Comparison of ENCODE assay signal across 8 cellular contexts in the genomic region with DNA sequence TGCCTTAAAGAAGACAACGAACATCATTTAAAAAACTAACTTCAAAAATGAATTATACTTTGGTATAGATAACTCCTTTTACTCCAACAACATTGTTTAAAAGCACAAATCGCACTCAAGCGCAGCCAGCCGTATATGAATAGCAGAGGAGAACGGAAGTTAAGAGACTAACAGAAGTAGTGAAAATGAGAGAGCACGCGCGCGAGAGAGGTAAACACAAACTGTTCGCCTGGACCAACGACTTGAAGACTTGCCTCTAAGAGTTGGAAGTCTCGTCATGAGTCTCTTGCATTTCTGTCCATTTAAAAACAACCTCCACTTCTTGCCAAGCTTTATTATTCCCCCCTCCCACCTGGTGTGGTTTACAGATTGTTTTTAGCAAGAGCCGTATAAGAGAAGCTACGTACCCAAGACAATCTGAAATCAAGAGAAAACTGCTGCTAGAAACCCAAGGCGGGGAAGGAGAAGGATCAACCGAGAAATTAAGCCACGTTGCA. TPM values are rescaled to one million over a fixed set of nuclear protein-coding genes. Genes with fewer than 3 reads are reported as not detected.
A peak's percentile ranks its signal among the peaks of the same experiment; 100 is the strongest.
DNase-seq lines count a peak whose midpoint lies in the region.

No MANE protein-coding gene starts in this region.

- peak; percentile 51 for DNase-seq in DMS114 treated with DMSO at 0.1 percent for 48 hours (lab: John Stamatoyannopoulos, UW; ENCODE audit: unreplicated experiment)
- peak; percentile 78 for DNase-seq in GM23248
- peak; percentile 24 for DNase-seq in NCI-H748 treated with DMSO at 0.1 percent for 48 hours (lab: John Stamatoyannopoulos, UW)
- peak; percentile 20 for DNase-seq in activated T-helper 1 cell treated with anti-CD3 and anti-CD28 coated beads, Interleukin-12 subunit alpha, Interleukin-12 subunit beta, Interleukin-2, Interleukin-4 antibody, amounts not matched to agents 30 ng/mL and 10 ng/mL and 1 ng/mL, durations not matched to agents 14 hours and 24 hours and 36 hours (ENCODE audit: low spot score)
- peak; percentile 34 for DNase-seq in glomerular visceral epithelial cell (ENCODE audit: extremely low spot score)
- peak in 2 of 3 donors; percentile 11 to 22 for DNase-seq in stimulated activated CD4-positive, alpha-beta T cell treated with anti-CD3 and anti-CD28 coated beads, Interleukin-12 subunit alpha, Interleukin-12 subunit beta, amount 100 ng/mL, for 48 hours (ENCODE audit: low read depth in 2 of 3, low spot score in 1 of 3)
- no peak for DNase-seq in NCI-H2196 treated with DMSO at 0.1 percent for 48 hours (lab: John Stamatoyannopoulos, UW; ENCODE audit: unreplicated experiment)
- DNase-seq in occipital lobe (lab: John Stamatoyannopoulos, UW), result no peak

- H3K4me1 ChIP-seq in GM23248 (ENCODE audit: insufficient read depth), result peaks cover 21% of the 10 kb centered on the region

- H3K9me3 ChIP-seq in GM23248 (ENCODE audit: low read depth), result no peaks in the 10 kb centered on the region

- H3K27me3 ChIP-seq in GM23248 (replicated peaks; ENCODE audit: insufficient read depth), result no peaks in the 10 kb centered on the region

- peaks cover 5% of the 10 kb centered on the region; the same call in 1 of the 2 replicates for H3F3A ChIP-seq in GM23248 (ENCODE audit: insufficient read depth)

- peak overlapping the region; percentile 93 for H3K4me3 ChIP-seq in GM23248

- no peak overlapping the region for H3K27ac Mint-ChIP-seq in activated T-helper 1 cell treated with anti-CD3 and anti-CD28 coated beads, Interleukin-12 subunit alpha, Interleukin-12 subunit beta, Interleukin-2, Interleukin-4 antibody, amounts not matched to agents 30 ng/mL and 10 ng/mL and 1 ng/mL, durations not matched to agents 14 hours and 24 hours and 36 hours

- H3K4me1 Mint-ChIP-seq in activated T-helper 1 cell treated with anti-CD3 and anti-CD28 coated beads, Interleukin-12 subunit alpha, Interleukin-12 subunit beta, Interleukin-2, Interleukin-4 antibody, amounts not matched to agents 30 ng/mL and 10 ng/mL and 1 ng/mL, durations not matched to agents 14 hours and 24 hours and 36 hours (ENCODE audit: low read depth), result peaks cover 43% of the 10 kb centered on the region

- no peaks in the 10 kb centered on the region for H3K9me3 Mint-ChIP-seq in activated T-helper 1 cell treated with anti-CD3 and anti-CD28 coated beads, Interleukin-12 subunit alpha, Interleukin-12 subunit beta, Interleukin-2, Interleukin-4 antibody, amounts not matched to agents 30 ng/mL and 10 ng/mL and 1 ng/mL, durations not matched to agents 14 hours and 24 hours and 36 hours

- no peaks in the 10 kb centered on the region for H3K36me3 ChIP-seq in GM23248 (ENCODE audit: low read depth)

- no peaks in the 10 kb centered on the region for H3K9me2 ChIP-seq in GM23248 (ENCODE audit: insufficient read depth)

- H3K4me2 ChIP-seq in GM23248 (ENCODE audit: unreplicated experiment), result peak overlapping the region; percentile 98

- no peaks in the 10 kb centered on the region for H3K27me3 Mint-ChIP-seq in activated T-helper 1 cell treated with anti-CD3 and anti-CD28 coated beads, Interleukin-12 subunit alpha, Interleukin-12 subunit beta, Interleukin-2, Interleukin-4 antibody, amounts not matched to agents 30 ng/mL and 10 ng/mL and 1 ng/mL, durations not matched to agents 14 hours and 24 hours and 36 hours (ENCODE audit: insufficient read depth)

- peak overlapping the region; percentile 99 for H3K9ac ChIP-seq in GM23248

- peak overlapping the region; percentile 96 for H3K27ac ChIP-seq in GM23248

- H2AFZ ChIP-seq in GM23248, result peak overlapping the region; percentile 89

- no peak overlapping the region for H3K4me3 Mint-ChIP-seq in activated T-helper 1 cell treated with anti-CD3 and anti-CD28 coated beads, Interleukin-12 subunit alpha, Interleukin-12 subunit beta, Interleukin-2, Interleukin-4 antibody, amounts not matched to agents 30 ng/mL and 10 ng/mL and 1 ng/mL, durations not matched to agents 14 hours and 24 hours and 36 hours

- intact Hi-C loops in activated T-helper 1 cell treated with anti-CD3 and anti-CD28 coated beads, Interleukin-12 subunit alpha, Interleukin-12 subunit beta, Interleukin-2, Interleukin-4 antibody, amounts not matched to agents 30 ng/mL and 10 ng/mL and 1 ng/mL, durations not matched to agents 14 hours and 24 hours and 36 hours (cut with micrococcal nuclease), result loop anchor here (5.0 kb wide), 3 partner anchors 411 to 1636 kb away; a partner anchor contains a TSS

- in situ Hi-C loops in GM23248 (cut with MboI), result loop anchor here (5.0 kb wide), 1 partner anchor 66 kb away; no protein-coding TSS in a partner anchor

- peaks cover 22% of the 10 kb centered on the region for H4K20me1 ChIP-seq in GM23248 (ENCODE audit: insufficient read depth)

- peaks cover 83% of the 10 kb centered on the region for H3K79me2 ChIP-seq in GM23248 (ENCODE audit: insufficient read depth)

- WGBS in GM23248 (ENCODE audit: low coverage in 1 of 2, low lambda C conversion rate in 2 of 2, missing lambda C conversion rate in 2 of 2), 2 experiments, result 1 to 2% methylated on average over 17 of the region's 17 CpGs

- H3K36me3 Mint-ChIP-seq in activated T-helper 1 cell treated with anti-CD3 and anti-CD28 coated beads, Interleukin-12 subunit alpha, Interleukin-12 subunit beta, Interleukin-2, Interleukin-4 antibody, amounts not matched to agents 30 ng/mL and 10 ng/mL and 1 ng/mL, durations not matched to agents 14 hours and 24 hours and 36 hours (ENCODE audit: low read depth), result peaks cover 27% of the 10 kb centered on the region

RNA-seq across cellular contexts. Expression of a gene that starts 0.5 kb away (rescaled TPM):
- 203 and 280 TPM in 2 replicates for total RNA-seq in GM23248 (2014; rRNA removed; shearing (Covaris generic))
- 296 and 298 TPM in 2 replicates for polyA plus RNA-seq in GM23248 (2016; fragmentation: Nextera tagmentation; extraction: Ambion mirVana)
- 174 and 198 TPM in 2 replicates for total RNA-seq in activated T-helper 1 cell treated with anti-CD3 and anti-CD28 coated beads, Interleukin-12 subunit alpha, Interleukin-12 subunit beta, Interleukin-2, Interleukin-4 antibody, amounts not matched to agents 30 ng/mL and 10 ng/mL and 1 ng/mL, durations not matched to agents 14 hours and 24 hours and 36 hours
- 138 TPM for total RNA-seq in occipital lobe

RNA-seq across cellular contexts. Expression of a gene that starts 1.0 kb away (rescaled TPM):
- 13.5 and 15.2 TPM in 2 replicates for total RNA-seq in GM23248 (2014; rRNA removed; shearing (Covaris generic))
- polyA plus RNA-seq in GM23248 (2016; fragmentation: Nextera tagmentation; extraction: Ambion mirVana), result 10.1 TPM in 2 replicates
- total RNA-seq in activated T-helper 1 cell treated with anti-CD3 and anti-CD28 coated beads, Interleukin-12 subunit alpha, Interleukin-12 subunit beta, Interleukin-2, Interleukin-4 antibody, amounts not matched to agents 30 ng/mL and 10 ng/mL and 1 ng/mL, durations not matched to agents 14 hours and 24 hours and 36 hours, result 12.1 and 15.0 TPM in 2 replicates
- total RNA-seq in occipital lobe, result 39.1 TPM

Comparison
In these comparisons a context has a peak if more than half of its experiments do, and no peak if none do; other contexts are left out.
1. DNase-seq: peak in DMS114 treated with DMSO at 0.1 percent for 48 hours (single experiment), GM23248 (single experiment), NCI-H748 treated with DMSO at 0.1 percent for 48 hours (single experiment), activated T-helper 1 cell treated with anti-CD3 and anti-CD28 coated beads, Interleukin-12 subunit alpha, Interleukin-12 subunit beta, Interleukin-2, Interleukin-4 antibody, amounts not matched to agents 30 ng/mL and 10 ng/mL and 1 ng/mL, durations not matched to agents 14 hours and 24 hours and 36 hours (single experiment), glomerular visceral epithelial cell (single experiment) and stimulated activated CD4-positive, alpha-beta T cell treated with anti-CD3 and anti-CD28 coated beads, Interleukin-12 subunit alpha, Interleukin-12 subunit beta, amount 100 ng/mL, for 48 hours (2 of 3); none in NCI-H2196 treated with DMSO at 0.1 percent for 48 hours (single experiment) and occipital lobe (single experiment).